ENCODE assay signal across 26 cellular contexts in the genomic region with DNA sequence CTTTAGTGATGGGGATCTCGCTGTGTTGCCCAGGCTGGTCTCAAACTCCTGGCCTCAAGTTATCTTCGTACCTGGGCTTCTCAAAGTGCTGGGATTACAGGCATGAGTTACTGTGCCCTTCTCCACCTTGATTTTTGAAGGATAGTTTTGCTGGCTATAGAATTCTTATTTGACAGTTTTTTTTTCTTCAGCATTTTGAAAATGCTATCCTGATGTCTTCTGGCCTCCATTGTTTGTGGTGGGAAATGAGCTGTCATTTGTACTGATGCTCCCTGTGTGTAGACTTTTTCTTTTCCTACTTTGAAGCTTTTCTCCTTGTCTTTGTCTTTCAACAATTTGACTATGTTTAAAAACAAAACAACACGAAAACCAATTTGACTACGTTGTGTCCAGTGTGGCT. TPM values are rescaled to one million over a fixed set of nuclear protein-coding genes. Genes with fewer than 3 reads are reported as not detected.
A peak's percentile ranks its signal among the peaks of the same experiment; 100 is the strongest.
DNase-seq lines count a peak whose midpoint lies in the region; ATAC-seq, FAIRE-seq and TF ChIP-seq lines count a peak whose summit lies in the region.
"Had no signal": no experiment of that assay in that cellular context is flagged by ENCODE, and none has a peak within 500 bp of the region (broad histone marks: within the 10 kb centered on the region; RNA-seq: fewer than 3 reads in every experiment).

No MANE protein-coding gene starts in this region.

- CTCF ChIA-PET in GM12878 (lab: Yijun Ruan, JAX), result interaction anchor here (0.6 to 2.2 kb wide), 2 partner anchors 29 to 1722 kb away, joined by 3 to 8 read pairs; no protein-coding TSS in a partner anchor

- BruUV-seq in GM12878 (replicated peaks; lab: Mats Ljungman, UMichigan), result no TSS peak

- peaks cover 81% of the 10 kb centered on the region for H3K4me1 ChIP-seq in DOHH2 (ENCODE audit: control insufficient read depth, low read length)
- peaks cover 43% of the 10 kb centered on the region for H3K4me1 ChIP-seq in Karpas-422 (ENCODE audit: low read length)
- peaks cover 58% of the 10 kb centered on the region for H3K4me1 ChIP-seq in GM12878 (ENCODE audit: control insufficient read depth, insufficient read depth, low read length)
- H3K4me1 ChIP-seq in endodermal cell (ENCODE audit: control insufficient read depth, insufficient read depth, low read length), result no peaks in the 10 kb centered on the region
- H3K4me1 ChIP-seq in upper lobe of right lung, result peaks cover 10% of the 10 kb centered on the region
- H3K4me1 ChIP-seq in vagina, result peaks cover 2% of the 10 kb centered on the region

- peaks cover 13% of the 10 kb centered on the region for H3K36me3 Mint-ChIP-seq in stimulated activated memory B cell treated with anti-CD40 and anti-IgM and Interleukin-4, amounts not matched to agents 10 μg/mL and 1 μg/mL and 100 μg/mL, for 72 hours
- H3K36me3 Mint-ChIP-seq in endodermal cell (ENCODE audit: low read depth), result peaks cover 8% of the 10 kb centered on the region

- peak overlapping the region; percentile 34; the same call in 1 of the 2 replicates for H3K4me3 ChIP-seq in DOHH2 (ENCODE audit: low read length)
- H3K4me3 ChIP-seq in Karpas-422 (ENCODE audit: low read length), result no peak overlapping the region
- H3K4me3 ChIP-seq in GM12878, result 0 out of 2 replicates have a peak overlapping the region, but pooled peaks have one; percentile 1
- H3K4me3 ChIP-seq in endodermal cell (ENCODE audit: low read length), result no peak overlapping the region
- no peak overlapping the region for H3K4me3 ChIP-seq in upper lobe of right lung
- H3K4me3 ChIP-seq in vagina, result no peak overlapping the region
- H3K4me3 ChIP-seq: GM23338 had no signal

- H3K27ac ChIP-seq in DOHH2 (ENCODE audit: low read depth, low read length), result peak overlapping the region; percentile 94
- H3K27ac ChIP-seq in Karpas-422 (ENCODE audit: low read length), result peak overlapping the region; percentile 56
- H3K27ac ChIP-seq in GM12878 (ENCODE audit: control insufficient read depth, insufficient read depth), result peak overlapping the region; percentile 46; the same call in 1 of the 2 replicates
- no peak overlapping the region for H3K27ac ChIP-seq in endodermal cell (ENCODE audit: low read depth, low read length)
- H3K27ac ChIP-seq in upper lobe of right lung, result no peak overlapping the region
- H3K27ac ChIP-seq in vagina, result no peak overlapping the region
- H3K27ac ChIP-seq: KMS-11 had no signal

- H3K9me2 ChIP-seq in DOHH2 (replicated peaks; ENCODE audit: control insufficient read depth, low read length), result no peaks in the 10 kb centered on the region
- H3K9me2 ChIP-seq in Karpas-422 (replicated peaks; ENCODE audit: insufficient read depth, low read length), result no peaks in the 10 kb centered on the region
- H3K9me2 ChIP-seq: SK-N-SH had no signal

- H3K9ac ChIP-seq in Karpas-422 (ENCODE audit: low read length) (no peak overlapping the region), GM12878 (ENCODE audit: control insufficient read depth, insufficient read depth, low read length) (no peak overlapping the region), endodermal cell (ENCODE audit: extremely low read depth, low read length, poor library complexity, severe bottlenecking) (no peak overlapping the region)
- H3K9ac ChIP-seq: KMS-11, SK-N-SH had no signal

- no peaks in the 10 kb centered on the region for H3K27me3 Mint-ChIP-seq in stimulated activated memory B cell treated with anti-CD40 and anti-IgM and Interleukin-4, amounts not matched to agents 10 μg/mL and 1 μg/mL and 100 μg/mL, for 72 hours
- H3K27me3 Mint-ChIP-seq in endodermal cell (ENCODE audit: insufficient read depth), result no peaks in the 10 kb centered on the region
- H3K27me3 Mint-ChIP-seq: CD4-positive, alpha-beta T cell had no signal

- no peak for TF ChIP-seq POLR2A in GM12878 (IDR thresholded peaks at IDR 0.05; ENCODE audit: low read depth, low read length)
- no peak for TF ChIP-seq POLR2A in vagina (IDR thresholded peaks at IDR 0.05)

- TF ChIP-seq CTCF in DOHH2 (IDR thresholded peaks at IDR 0.05; ENCODE audit: low read depth, low read length, poor library complexity, severe bottlenecking) (no peak), GM12878 (IDR thresholded peaks at IDR 0.05 in 2 of 3, conservative IDR thresholded peaks at IDR 0.05 in 1 of 3; ENCODE audit: control insufficient read depth in 2 of 3, extremely low read depth in 1 of 3, insufficient read depth in 1 of 3, low read depth in 3 of 3, low read length in 3 of 3) (no peak), endodermal cell (conservative IDR thresholded peaks at IDR 0.05) (no peak), upper lobe of right lung (IDR thresholded peaks at IDR 0.05) (no peak), vagina (IDR thresholded peaks at IDR 0.05) (no peak)

- RAD21 ChIA-PET in GM12878 (lab: Charles Lee; ENCODE audit: unreplicated experiment), result interaction anchor here (2.7 to 4.3 kb wide), 4 partner anchors 16 to 86 kb away, joined by 11 to 38 read pairs (median 24); no protein-coding TSS in a partner anchor

- FAIRE-seq in GM12878 (lab: Jason Lieb, UNC), result no peak
- FAIRE-seq: D721Med, GM18507 had no signal

- intact Hi-C loops in GM12878 (cut with micrococcal nuclease; ENCODE audit: unreplicated experiment), result loop anchor here (5.0 kb wide), 1 partner anchor 86 kb away; no protein-coding TSS in a partner anchor
- intact Hi-C loops in upper lobe of right lung (cut with DNase I), result no loop called here
- intact Hi-C loops in vagina (cut with DNase I), result no loop called here

- peak overlapping the region; percentile 70 for H3K4me2 ChIP-seq in DOHH2 (ENCODE audit: low read length)
- H3K4me2 ChIP-seq in Karpas-422 (ENCODE audit: low read depth, low read length, poor library complexity, severe bottlenecking), result no peak overlapping the region
- H3K4me2 ChIP-seq in GM12878 (ENCODE audit: control insufficient read depth, insufficient read depth), result 0 out of 2 replicates have a peak overlapping the region, but pooled peaks have one; percentile 4
- H3K4me2 ChIP-seq: GM23338, KMS-11, SK-N-SH had no signal

- H3K9me3 Mint-ChIP-seq in stimulated activated memory B cell treated with anti-CD40 and anti-IgM and Interleukin-4, amounts not matched to agents 10 μg/mL and 1 μg/mL and 100 μg/mL, for 72 hours, result peaks cover 5% of the 10 kb centered on the region
- peaks cover 13% of the 10 kb centered on the region for H3K9me3 Mint-ChIP-seq in endodermal cell

- H3K27me3 ChIP-seq in DOHH2 (ENCODE audit: control insufficient read depth, low read length), result no peaks in the 10 kb centered on the region
- no peaks in the 10 kb centered on the region for H3K27me3 ChIP-seq in Karpas-422 (ENCODE audit: low read length)
- no peaks in the 10 kb centered on the region for H3K27me3 ChIP-seq in GM12878 (replicated peaks in 1 of 2; ENCODE audit: control insufficient read depth in 2 of 2, insufficient read depth in 2 of 2, low read length in 1 of 2)
- H3K27me3 ChIP-seq in endodermal cell (ENCODE audit: control insufficient read depth, insufficient read depth, low read length, poor library complexity, severe bottlenecking), result no peaks in the 10 kb centered on the region
- no peaks in the 10 kb centered on the region for H3K27me3 ChIP-seq in upper lobe of right lung
- no peaks in the 10 kb centered on the region for H3K27me3 ChIP-seq in vagina
- H3K27me3 ChIP-seq: BE2C had no signal

- H3K4me1 Mint-ChIP-seq in stimulated activated memory B cell treated with anti-CD40 and anti-IgM and Interleukin-4, amounts not matched to agents 10 μg/mL and 1 μg/mL and 100 μg/mL, for 72 hours, result peaks cover 73% of the 10 kb centered on the region
- peaks cover 5% of the 10 kb centered on the region for H3K4me1 Mint-ChIP-seq in endodermal cell

- SMC1A ChIA-PET in GM12878 (lab: Charles Lee; ENCODE audit: uncharacterized antibody, unreplicated experiment), result interaction anchor here (0.6 to 6.9 kb wide), 12 partner anchors 14 to 915 kb away, joined by 3 to 48 read pairs (median 13); partner anchors contain the start of genes SIPA1L3 and WDR87

- H3K9me3 ChIP-seq in DOHH2 (ENCODE audit: control insufficient read depth, insufficient read depth, low read length), result peaks cover 6% of the 10 kb centered on the region
- H3K9me3 ChIP-seq in Karpas-422 (ENCODE audit: low read length), result peaks cover 11% of the 10 kb centered on the region; the same call in 1 of the 2 replicates
- H3K9me3 ChIP-seq in GM12878 (replicated peaks; ENCODE audit: control insufficient read depth, insufficient read depth, low read length), result peaks cover 7% of the 10 kb centered on the region
- H3K9me3 ChIP-seq in endodermal cell (ENCODE audit: control insufficient read depth, low read length), result no peaks in the 10 kb centered on the region
- H3K9me3 ChIP-seq in upper lobe of right lung, result no peaks in the 10 kb centered on the region
- H3K9me3 ChIP-seq in vagina, result no peaks in the 10 kb centered on the region

- no peak for TF ChIP-seq RAD21 in GM12878 (IDR thresholded peaks at IDR 0.05; ENCODE audit: insufficient read depth, low read depth, low read length)

- H3K4me3 Mint-ChIP-seq in stimulated activated memory B cell treated with anti-CD40 and anti-IgM and Interleukin-4, amounts not matched to agents 10 μg/mL and 1 μg/mL and 100 μg/mL, for 72 hours, result no peak overlapping the region
- H3K4me3 Mint-ChIP-seq in endodermal cell, result no peak overlapping the region
- H3K4me3 Mint-ChIP-seq: CD4-positive, alpha-beta T cell; GM23338 had no signal

- H3K36me3 ChIP-seq in DOHH2 (ENCODE audit: control insufficient read depth, low read length) (peaks cover 12% of the 10 kb centered on the region), Karpas-422 (ENCODE audit: insufficient read depth, low read length) (peaks cover 34% of the 10 kb centered on the region), GM12878 (ENCODE audit: control insufficient read depth in 2 of 2, insufficient read depth in 2 of 2, low read length in 1 of 2) (peaks cover 2 to 5% of the 10 kb centered on the region in 2 experiments; a peak in 3 of 4 replicates), endodermal cell (ENCODE audit: control insufficient read depth, insufficient read depth, low read length) (no peaks in the 10 kb centered on the region), upper lobe of right lung (no peaks in the 10 kb centered on the region), vagina (no peaks in the 10 kb centered on the region)
- H3K36me3 ChIP-seq: BE2C had no signal

- no peaks in the 10 kb centered on the region for H4K20me1 ChIP-seq in DOHH2 (ENCODE audit: control insufficient read depth, insufficient read depth, low read depth, low read length)
- H4K20me1 ChIP-seq in Karpas-422 (ENCODE audit: insufficient read depth, low read depth, low read length), result no peaks in the 10 kb centered on the region
- no peaks in the 10 kb centered on the region for H4K20me1 ChIP-seq in GM12878 (ENCODE audit: control insufficient read depth, insufficient read depth)

- no peak for DNase-seq in Karpas-422
- no peak for DNase-seq in GM12878 (ENCODE audit: low read depth, low spot score)
- DNase-seq in endodermal cell, result no peak
- DNase-seq in upper lobe of right lung, result no peak
- DNase-seq in vagina (ENCODE audit: extremely low spot score in 2 of 2), result no peak
- DNase-seq: BE2C; CD4-positive, alpha-beta T cell; DMS79; NCI-H1048; NCI-H146; NCI-H2081 treated with DMSO at 0.1 percent for 48 hours; NCI-H510A treated with DMSO at 0.1 percent for 48 hours; NCI-H82; SK-N-SH had no signal

- WGBS in GM12878 (ENCODE audit: insufficient coverage, insufficient replicate concordance, low lambda C conversion rate, missing lambda C conversion rate), result 100% methylated on average over 4 of the region's 4 CpGs
- WGBS in endodermal cell (ENCODE audit: insufficient coverage in 1 of 2, insufficient read length in 1 of 2), 2 experiments, result 94 to 100% methylated on average over 1 to 4 of the region's 4 CpGs

- peaks cover 36% of the 10 kb centered on the region for H3F3A ChIP-seq in DOHH2 (ENCODE audit: control insufficient read depth, insufficient read depth)

- in situ Hi-C loops in GM12878 (cut with MboI), result no loop called here

- H2AFZ ChIP-seq in Karpas-422 (ENCODE audit: low read length), result no peak overlapping the region
- H2AFZ ChIP-seq in GM12878 (ENCODE audit: control insufficient read depth, low read depth, low read length), result no peak overlapping the region
- H2AFZ ChIP-seq: GM23338 had no signal

- POLR2A ChIA-PET in GM12878 (lab: Charles Lee), result interaction anchor here (0.6 to 4.9 kb wide), 9 partner anchors 9 to 86 kb away, joined by 3 to 47 read pairs (median 5); partner anchors contain the start of genes SIPA1L3 and WDR87

- H3K27ac Mint-ChIP-seq in stimulated activated memory B cell treated with anti-CD40 and anti-IgM and Interleukin-4, amounts not matched to agents 10 μg/mL and 1 μg/mL and 100 μg/mL, for 72 hours, result peak overlapping the region; percentile 86
- H3K27ac Mint-ChIP-seq in endodermal cell, result no peak overlapping the region
- H3K27ac Mint-ChIP-seq: CD4-positive, alpha-beta T cell; GM23338 had no signal

- H3K79me2 ChIP-seq in DOHH2 (ENCODE audit: control insufficient read depth, low read length) (peaks cover 89% of the 10 kb centered on the region), Karpas-422 (ENCODE audit: low read length) (peaks cover 100% of the 10 kb centered on the region), GM12878 (ENCODE audit: control insufficient read depth, insufficient read depth, low read length) (peaks cover 77% of the 10 kb centered on the region)

- TF ChIP-seq EP300 in GM12878 (IDR thresholded peaks at IDR 0.05; ENCODE audit: borderline replicate concordance in 1 of 2, control insufficient read depth in 1 of 2, low read depth in 2 of 2, low read length in 2 of 2), result no peak

- ATAC-seq in GM12878 (no peak), upper lobe of right lung (no peak)
- ATAC-seq in stimulated activated memory B cell treated with anti-CD40 and anti-IgM and Interleukin-4, amounts not matched to agents 10 μg/mL and 1 μg/mL and 100 μg/mL, for 72 hours, result no peak
- ATAC-seq: GM23338, HCT116, Panc1, Right ventricle myocardium inferior had no signal

RNA-seq across cellular contexts. Expression of gene SIPA1L3, which starts 54.2 kb away (rescaled TPM):
- total RNA-seq in Karpas-422 (2014; rRNA removed; shearing (Covaris generic); ENCODE audit: low replicate concordance), result 68.6 and 88.1 TPM in 2 replicates
- 281 and 318 TPM in 2 replicates for total RNA-seq in GM12878 (2013; cell fraction: nucleolus; rRNA removed)
- total RNA-seq in GM12878 (2014; rRNA removed) (21.8 and 23.7 TPM in 2 replicates), GM12878 (2014; rRNA removed; fragmentation: Illumina TruSeq; extraction: Trizol) (25.1 and 25.2 TPM in 2 replicates), GM12878 (2021) (66.2 and 71.1 TPM in 2 replicates), endodermal cell (10 to 100 TPM; 42.8 to 48.2 TPM), upper lobe of right lung (66.3 TPM), vagina (13.0 TPM)
- 10.4 TPM for polyA plus RNA-seq in GM12878 (2011; ENCODE audit: low read depth)
- polyA plus RNA-seq in GM12878 (2011; rRNA removed) (8.5 and 14.3 TPM in 2 replicates), GM12878 (2014; fragmentation: Illumina TruSeq; extraction: Trizol) (14.5 and 19.1 TPM in 2 replicates), GM12878 (2014; fragmentation: Nextera tagmentation; extraction: Ambion mirVana) (under 1 TPM; 0.24 to 0.63 TPM), GM12878 (2014; rRNA removed) (19.2 and 24.2 TPM in 2 replicates), GM12878 (2016; fragmentation: Nextera tagmentation; extraction: Ambion mirVana) (10 to 100 TPM; 17.7 to 23.3 TPM)
- polyA plus RNA-seq in GM12878 (2011; cell fraction: cytosol; rRNA removed), result 10.2 and 16.8 TPM in 2 replicates
- polyA plus RNA-seq in GM12878 (2011; cell fraction: nucleus; rRNA removed), result 17.8 and 28.7 TPM in 2 replicates
- polyA plus RNA-seq in GM12878 (2012), result 19.0 and 28.9 TPM in 2 replicates
- polyA minus RNA-seq in GM12878 (2011; rRNA and poly(A)+ RNA removed), result 33.6 and 41.5 TPM in 2 replicates
- polyA minus RNA-seq in GM12878 (2011; cell fraction: cytosol; rRNA and poly(A)+ RNA removed), result 32.3 and 34.3 TPM in 2 replicates
- polyA minus RNA-seq in GM12878 (2011; cell fraction: nucleus; rRNA and poly(A)+ RNA removed), result 23.3 and 46.3 TPM in 2 replicates
- polyA plus RNA-seq in endodermal cell (2013, experiment 1 of 2), result 11.8 TPM
- polyA plus RNA-seq in endodermal cell (2013, experiment 2 of 2), result 11.8 TPM

RNA-seq across cellular contexts. Expression of gene WDR87, which starts 54.8 kb away (rescaled TPM):
- not detected in 2 replicates for total RNA-seq in Karpas-422 (2014; rRNA removed; shearing (Covaris generic); ENCODE audit: low replicate concordance)
- not detected in 2 replicates for total RNA-seq in GM12878 (2013; cell fraction: nucleolus; rRNA removed)
- total RNA-seq in GM12878 (2014; rRNA removed), result under 0.01 TPM in 1 of 2 replicates, not detected in the other
- total RNA-seq in GM12878 (2014; rRNA removed; fragmentation: Illumina TruSeq; extraction: Trizol), result not detected in 2 replicates
- not detected in 2 replicates for total RNA-seq in GM12878 (2021)
- polyA plus RNA-seq in GM12878 (2011; ENCODE audit: low read depth), result not detected
- not detected in 2 replicates for polyA plus RNA-seq in GM12878 (2011; rRNA removed)
- not detected in 2 replicates for polyA plus RNA-seq in GM12878 (2011; cell fraction: cytosol; rRNA removed)
- not detected in 2 replicates for polyA plus RNA-seq in GM12878 (2011; cell fraction: nucleus; rRNA removed)
- polyA plus RNA-seq in GM12878 (2012), result not detected in 2 replicates
- polyA plus RNA-seq in GM12878 (2014; fragmentation: Illumina TruSeq; extraction: Trizol), result 0.03 TPM in 1 of 2 replicates, not detected in the other
- not detected for polyA plus RNA-seq in GM12878 (2014; fragmentation: Nextera tagmentation; extraction: Ambion mirVana)
- not detected in 2 replicates for polyA plus RNA-seq in GM12878 (2014; rRNA removed)
- not detected for polyA plus RNA-seq in GM12878 (2016; fragmentation: Nextera tagmentation; extraction: Ambion mirVana)
- polyA minus RNA-seq in GM12878 (2011; rRNA and poly(A)+ RNA removed), result not detected in 2 replicates
- polyA minus RNA-seq in GM12878 (2011; cell fraction: cytosol; rRNA and poly(A)+ RNA removed), result not detected in 2 replicates
- polyA minus RNA-seq in GM12878 (2011; cell fraction: nucleus; rRNA and poly(A)+ RNA removed), result not detected in 2 replicates
- total RNA-seq in endodermal cell, result not detected
- polyA plus RNA-seq in endodermal cell (2013, experiment 1 of 2), result not detected
- not detected for polyA plus RNA-seq in endodermal cell (2013, experiment 2 of 2)
- total RNA-seq in upper lobe of right lung, result not detected
- not detected for total RNA-seq in vagina
- total RNA-seq: CD4-positive, alpha-beta T cell; G401; GM23338; MCF 10A; Right ventricle myocardium inferior had no signal
- polyA plus RNA-seq: AG04450, SK-N-SH had no signal

Comparison
In these comparisons a context has a peak if more than half of its experiments do, and no peak if none do; other contexts are left out.
1. H3K27ac ChIP-seq: peak in DOHH2 (single experiment), Karpas-422 (single experiment) and GM12878 (single experiment); none in endodermal cell (single experiment), upper lobe of right lung (single experiment) and vagina (single experiment).
2. H3K4me3 ChIP-seq: peak in DOHH2 (single experiment) and GM12878 (single experiment); none in Karpas-422 (single experiment), endodermal cell (single experiment), upper lobe of right lung (single experiment) and vagina (0 of 2).